In the genomic region with DNA sequence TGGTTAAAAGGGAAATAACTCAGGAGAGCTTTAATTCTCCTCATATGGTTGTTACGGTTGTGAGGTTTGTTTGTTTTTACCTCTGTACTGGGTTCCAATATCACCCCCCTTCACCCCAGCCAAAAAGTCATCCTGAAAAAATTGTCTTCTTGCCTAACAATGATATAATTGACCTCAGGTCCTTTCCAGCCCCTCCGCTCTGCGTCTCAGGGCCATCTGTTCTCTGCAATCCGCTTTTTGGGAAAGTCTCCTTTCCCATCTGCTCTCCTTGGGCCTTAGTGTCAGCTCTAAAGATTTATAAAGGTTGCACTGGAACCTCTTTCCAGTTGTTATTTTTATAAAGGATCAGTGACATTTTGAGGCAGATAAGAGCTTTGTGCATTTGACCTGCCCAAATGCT, we compare ENCODE assay signal across 14 cellular contexts. TPM values are rescaled to one million over a fixed set of nuclear protein-coding genes. Genes with fewer than 3 reads are reported as not detected.
A peak's percentile ranks its signal among the peaks of the same experiment; 100 is the strongest.
DNase-seq lines count a peak whose midpoint lies in the region; ATAC-seq and TF ChIP-seq lines count a peak whose summit lies in the region.
"Had no signal": no experiment of that assay in that cellular context is flagged by ENCODE, and none has a peak within 500 bp of the region (broad histone marks: within the 10 kb centered on the region; RNA-seq: fewer than 3 reads in every experiment).

No MANE protein-coding gene starts in this region.

- TF ChIP-seq CTCF in heart left ventricle (IDR thresholded peaks at IDR 0.05) (no peak), breast epithelium (IDR thresholded peaks at IDR 0.05) (no peak), vagina (IDR thresholded peaks at IDR 0.05) (no peak), GM20000 (IDR thresholded peaks at IDR 0.05; ENCODE audit: extremely low read depth, missing control alignments) (no peak)

- H3K36me3 ChIP-seq in heart left ventricle (no peaks in the 10 kb centered on the region), breast epithelium (no peaks in the 10 kb centered on the region), mucosa of stomach (ENCODE audit: control insufficient read depth, insufficient read depth, low read length) (no peaks in the 10 kb centered on the region), vagina (no peaks in the 10 kb centered on the region)

- WGBS in heart left ventricle, 4 donors, result 62 to 80% (median 74%) methylated on average over 4 of the region's 4 CpGs
- WGBS in right cardiac atrium, result 65% methylated on average over 4 of the region's 4 CpGs

- H3K9me3 ChIP-seq in heart left ventricle (no peaks in the 10 kb centered on the region), right cardiac atrium (ENCODE audit: control insufficient read depth, low read length) (no peaks in the 10 kb centered on the region), breast epithelium (no peaks in the 10 kb centered on the region), mucosa of stomach (ENCODE audit: control insufficient read depth, low read length) (no peaks in the 10 kb centered on the region), vagina (no peaks in the 10 kb centered on the region)
- H3K9me3 ChIP-seq: mucosa of descending colon had no signal

- DNase-seq in heart left ventricle, result no peak
- DNase-seq in right cardiac atrium, result no peak
- no peak for DNase-seq in breast epithelium (ENCODE audit: low spot score in 2 of 2)
- DNase-seq in vagina (ENCODE audit: extremely low spot score in 2 of 2), result no peak
- DNase-seq in NCI-H128 (lab: John Stamatoyannopoulos, UW; ENCODE audit: unreplicated experiment), result no peak
- DNase-seq in COLO829 (ENCODE audit: low spot score), result no peak
- no peak for DNase-seq in GM20000 (ENCODE audit: low spot score)
- DNase-seq: activated B cell treated with CpG ODN at 0.5 μM for 24 hours; activated T-cell treated with anti-CD3 and anti-CD28 coated beads, Interleukin-2, amount 50 U/mL, for 1 hour; endodermal cell; NCI-H1105 had no signal

- intact Hi-C loops in heart left ventricle (cut with DNase I), result no loop called here
- intact Hi-C loops in right cardiac atrium (cut with DNase I), result no loop called here
- intact Hi-C loops in breast epithelium (cut with DNase I; ENCODE audit: low total_unique reads), result no loop called here
- intact Hi-C loops in vagina (cut with DNase I), result no loop called here

- H3K27me3 ChIP-seq in heart left ventricle, result peaks cover 0 to 50% (median 0%) of the 10 kb centered on the region in 9 donors
- no peaks in the 10 kb centered on the region for H3K27me3 ChIP-seq in right cardiac atrium (ENCODE audit: control insufficient read depth, insufficient read depth)
- peaks cover 0 to 45% of the 10 kb centered on the region in 2 donors for H3K27me3 ChIP-seq in breast epithelium
- H3K27me3 ChIP-seq in mucosa of stomach (ENCODE audit: control insufficient read depth, insufficient read depth, low read length), result no peaks in the 10 kb centered on the region
- no peaks in the 10 kb centered on the region for H3K27me3 ChIP-seq in vagina

- TF ChIP-seq POLR2A in heart left ventricle (IDR thresholded peaks at IDR 0.05) (no peak), breast epithelium (IDR thresholded peaks at IDR 0.05) (no peak), vagina (IDR thresholded peaks at IDR 0.05) (no peak)

- peak overlapping the region; percentile 62 for H3K9ac ChIP-seq in mucosa of stomach (ENCODE audit: low read length)

- H3K27ac ChIP-seq in heart left ventricle (peak overlapping the region in 10 of 12 donors; percentile 49 to 87 (median 71)), right cardiac atrium (ENCODE audit: low read length) (no peak overlapping the region), breast epithelium (peak overlapping the region; percentile 67 to 74), vagina (peak overlapping the region; percentile 50)

- H3K4me1 ChIP-seq in heart left ventricle (peaks cover 0 to 48% (median 13%) of the 10 kb centered on the region in 12 donors), right cardiac atrium (ENCODE audit: control insufficient read depth, insufficient read depth, low read length) (peaks cover 13% of the 10 kb centered on the region), breast epithelium (peaks cover 0 to 4% of the 10 kb centered on the region in 2 donors), mucosa of stomach (ENCODE audit: control insufficient read depth, insufficient read depth, low read length) (peaks cover 47% of the 10 kb centered on the region), vagina (peaks cover 31% of the 10 kb centered on the region)

- no peak for ATAC-seq in heart left ventricle
- ATAC-seq in right cardiac atrium, result no peak

- H3K4me3 ChIP-seq in heart left ventricle, result no peak overlapping the region
- no peak overlapping the region for H3K4me3 ChIP-seq in right cardiac atrium (ENCODE audit: low read length)
- H3K4me3 ChIP-seq in breast epithelium, result no peak overlapping the region
- H3K4me3 ChIP-seq in mucosa of stomach (ENCODE audit: low read length), result no peak overlapping the region
- H3K4me3 ChIP-seq in vagina, result no peak overlapping the region
- H3K4me3 ChIP-seq: mucosa of descending colon, skin epidermis had no signal

RNA-seq across cellular contexts. Expression of a gene that starts 33.9 kb away (rescaled TPM):
- 10 to 100 TPM in 5 of 9 donors, 1 to 10 TPM in 4; 6.8 to 14.8 (median 10.3) TPM for total RNA-seq in heart left ventricle
- polyA plus RNA-seq in heart left ventricle, result 1 to 10 TPM; 6.1 to 9.1 TPM
- 10 to 100 TPM; 11.9 to 20.8 (median 15.7) TPM for total RNA-seq in right cardiac atrium
- 7.3 TPM for polyA plus RNA-seq in right cardiac atrium
- total RNA-seq in breast epithelium, result 10 to 100 TPM in 2 of 3 donors, 1 to 10 TPM in 1; 3.7 to 30.3 (median 21.0) TPM
- total RNA-seq in vagina, result 27.0 TPM

RNA-seq across cellular contexts. Expression of a gene that starts 55.4 kb away (rescaled TPM):
- total RNA-seq in heart left ventricle (not detected), right cardiac atrium (not detected), breast epithelium (under 1 TPM in 1 of 3 donors, not detected in 2; 0.15 TPM), vagina (not detected)
- polyA plus RNA-seq in heart left ventricle (not detected), right cardiac atrium (not detected)
- total RNA-seq: activated B cell treated with CpG ODN at 0.5 μM for 24 hours had no signal
